16 cellular contexts compared by ENCODE assay signal in the genomic region with DNA sequence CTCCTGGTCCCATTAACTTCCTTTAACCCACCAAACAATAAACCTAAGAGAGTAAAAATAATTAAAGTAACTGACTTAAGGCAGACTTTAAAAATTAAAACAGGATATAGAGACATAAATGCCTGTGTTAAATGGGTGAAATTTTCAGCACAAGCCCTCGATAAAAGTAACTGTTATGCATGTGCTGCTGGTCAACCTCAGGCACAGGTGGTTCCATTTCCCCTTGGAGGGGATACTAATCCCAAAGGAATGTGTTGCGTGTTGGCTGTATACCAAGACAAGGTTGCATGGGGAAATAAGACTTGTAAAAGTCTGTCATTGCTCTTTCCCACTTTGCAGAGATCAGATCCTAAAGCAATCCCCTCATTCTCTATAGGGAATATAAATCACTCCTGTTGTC. TPM values are rescaled to one million over a fixed set of nuclear protein-coding genes. Genes with fewer than 3 reads are reported as not detected.
DNase-seq lines count a peak whose midpoint lies in the region; ATAC-seq lines count a peak whose summit lies in the region.
"Had no signal": no experiment of that assay in that cellular context is flagged by ENCODE, and none has a peak within 500 bp of the region (broad histone marks: within the 10 kb centered on the region; RNA-seq: fewer than 3 reads in every experiment).

No MANE protein-coding gene starts in this region.

- DNase-seq in HS-27A (ENCODE audit: low read depth) (peak; percentile 30), amniotic epithelial cell (ENCODE audit: low read depth) (peak; percentile 52), kidney glomerular epithelial cell (lab: John Stamatoyannopoulos, UW) (peak; percentile 60), NCI-H187 (lab: John Stamatoyannopoulos, UW) (no peak), cerebellar cortex (ENCODE audit: low spot score) (no peak)
- no peak for DNase-seq in naive thymus-derived CD8-positive, alpha-beta T cell
- DNase-seq: activated CD4-positive, alpha-beta T cell treated with anti-CD3 and anti-CD28 coated beads for 4 hours; activated T-cell treated with anti-CD3 and anti-CD28 coated beads, Interleukin-2, amount 50 U/mL, for 48 hours; effector CD8-positive, alpha-beta T cell; head of caudate nucleus; stimulated activated CD4-positive, alpha-beta T cell treated with anti-CD3 and anti-CD28 coated beads, Interleukin-2, amount 100 ng/mL, for 24 hours; T-cell had no signal

- no peaks in the 10 kb centered on the region for H4K20me1 ChIP-seq in BLaER1

- no peak overlapping the region for H3K4me3 ChIP-seq in BLaER1
- H3K4me3 ChIP-seq: lung had no signal

- no peaks in the 10 kb centered on the region for H3K36me3 ChIP-seq in BLaER1

- no peak overlapping the region for H3K4me3 Mint-ChIP-seq in naive thymus-derived CD8-positive, alpha-beta T cell

- no peak overlapping the region for H3K27ac Mint-ChIP-seq in naive thymus-derived CD8-positive, alpha-beta T cell

- peaks cover 51% of the 10 kb centered on the region for H3K4me1 ChIP-seq in BLaER1

- no peak overlapping the region for H3K9ac ChIP-seq in BLaER1
- H3K9ac ChIP-seq: parathyroid adenoma had no signal

- peak overlapping the region; percentile 91; the same call in 1 of the 2 replicates for H3K4me2 ChIP-seq in BLaER1

- peaks cover 26 to 54% (median 46%) of the 10 kb centered on the region in 4 donors for H3K4me1 Mint-ChIP-seq in naive thymus-derived CD8-positive, alpha-beta T cell

- no peak for ATAC-seq in esophagus mucosa
- ATAC-seq in naive thymus-derived CD8-positive, alpha-beta T cell, result no peak
- ATAC-seq: T-cell had no signal

- POLR2A ChIA-PET in naive thymus-derived CD8-positive, alpha-beta T cell (lab: Charles Lee), result interaction anchor here (0.7 to 4.6 kb wide), 6 partner anchors 9 to 120 kb away, joined by 3 to 68 read pairs (median 10); a partner anchor contains a TSS

- H3K9me3 ChIP-seq in BLaER1, result no peaks in the 10 kb centered on the region

- no peaks in the 10 kb centered on the region for H3K9me3 Mint-ChIP-seq in naive thymus-derived CD8-positive, alpha-beta T cell
- H3K9me3 Mint-ChIP-seq: T-cell had no signal

- peaks cover 5 to 13% (median 7%) of the 10 kb centered on the region in 5 donors for H3K27me3 Mint-ChIP-seq in naive thymus-derived CD8-positive, alpha-beta T cell

- peaks cover under 1% of the 10 kb centered on the region; the same call in 1 of the 2 replicates for H3K27me3 ChIP-seq in BLaER1

- no peaks in the 10 kb centered on the region for H3K36me3 Mint-ChIP-seq in naive thymus-derived CD8-positive, alpha-beta T cell

- H3K27ac ChIP-seq in BLaER1, result no peak overlapping the region
- H3K27ac ChIP-seq: parathyroid adenoma had no signal

RNA-seq across cellular contexts. Expression of a gene that starts 25.8 kb away (rescaled TPM):
- total RNA-seq in esophagus mucosa, result 100 TPM
- 1,000 to 10,000 TPM; 2,087 to 2,115 TPM for total RNA-seq in naive thymus-derived CD8-positive, alpha-beta T cell
- polyA plus RNA-seq in naive thymus-derived CD8-positive, alpha-beta T cell, result 1,000 to 10,000 TPM; 2,084 to 4,021 (median 2,635) TPM

Comparison
In these comparisons a context has a peak if more than half of its experiments do, and no peak if none do; other contexts are left out.
1. DNase-seq: peak in HS-27A (single experiment), amniotic epithelial cell (single experiment) and kidney glomerular epithelial cell (single experiment); none in naive thymus-derived CD8-positive, alpha-beta T cell (0 of 10), NCI-H187 (0 of 2) and cerebellar cortex (single experiment).
2. RNA of a gene that starts 25.8 kb away (total RNA-seq): 2,087 to 2,115 TPM in naive thymus-derived CD8-positive, alpha-beta T cell; 100 TPM in esophagus mucosa (single experiment); every median in the first group is over 10 times any median in the second.